In genomic region chrX:19775830-19776498, GRCh38 we compare ENCODE assay signal across 10 cellular contexts.
A peak's percentile ranks its signal among the peaks of the same experiment; 100 is the strongest.
DNase-seq lines count a peak whose midpoint lies in the region; ATAC-seq, FAIRE-seq and TF ChIP-seq lines count a peak whose summit lies in the region.
"Had no signal": no experiment of that assay in that cellular context is flagged by ENCODE, and none has a peak within 500 bp of the region (broad histone marks: within the 10 kb centered on the region; RNA-seq: fewer than 3 reads in every experiment).

No MANE protein-coding gene starts in this region.

- ATAC-seq in T-cell (replicated peaks in 1 of 4): no peak
- no peak for ATAC-seq in HG03520 (IDR thresholded peaks at IDR 0.05; ENCODE audit: unreplicated experiment)

- H3K27me3 Mint-ChIP-seq in CD8-positive, alpha-beta memory T cell: peaks cover 0 to 3% of the 10 kb centered on the region in 2 donors
- no peaks in the 10 kb centered on the region for H3K27me3 Mint-ChIP-seq in T-cell

- TF ChIP-seq CTCF in AG10803 (conservative IDR thresholded peaks at IDR 0.05; ENCODE audit: low read length): no peak

- peaks cover 66% of the 10 kb centered on the region for H3K4me1 ChIP-seq in CD8-positive, alpha-beta memory T cell (ENCODE audit: insufficient read depth, low read length)

- H3K9me3 ChIP-seq in CD8-positive, alpha-beta memory T cell (ENCODE audit: low read length): no peaks in the 10 kb centered on the region

- CTCF ChIA-PET in CD8-positive, alpha-beta memory T cell (lab: Charles Lee): interaction anchor here (0.7 to 1.6 kb wide), 7 partner anchors 9 to 41 kb away, joined by 3 to 5 read pairs (median 4); no protein-coding TSS in a partner anchor
- CTCF ChIA-PET in T-cell (lab: Charles Lee): interaction anchor here (0.5 to 1.2 kb wide), 3 partner anchors 29 to 1378 kb away, joined by 3 to 6 read pairs (median 3); no protein-coding TSS in a partner anchor

- no peaks in the 10 kb centered on the region for H3K36me3 ChIP-seq in CD8-positive, alpha-beta memory T cell (ENCODE audit: insufficient read depth, low read length)

- no peak overlapping the region for H3K4me3 ChIP-seq in AG10803 (ENCODE audit: low read length)
- H3K4me3 ChIP-seq in CD8-positive, alpha-beta memory T cell (ENCODE audit: low read length): no peak overlapping the region

- H3K27ac ChIP-seq in CD8-positive, alpha-beta memory T cell (ENCODE audit: low read depth, low read length): no peak overlapping the region

- no peaks in the 10 kb centered on the region for H3K27me3 ChIP-seq in CD8-positive, alpha-beta memory T cell (ENCODE audit: insufficient read depth, low read length, poor library complexity, severe bottlenecking)

- peaks cover 52 to 74% (median 67%) of the 10 kb centered on the region in 3 donors for H3K4me1 Mint-ChIP-seq in CD8-positive, alpha-beta memory T cell
- peaks cover 50 to 67% (median 61%) of the 10 kb centered on the region in 3 donors for H3K4me1 Mint-ChIP-seq in T-cell

- in situ Hi-C loops in KBM-7 (cut with MboI; ENCODE audit: low pct_unique_long_range_greater_than_20kb, low sequenced_read_pairs): no loop called here

- POLR2A ChIA-PET in CD8-positive, alpha-beta memory T cell (lab: Charles Lee): interaction anchor here (0.6 to 1.1 kb wide), 4 partner anchors 29 to 108 kb away, joined by 3 to 7 read pairs (median 4); no protein-coding TSS in a partner anchor
- POLR2A ChIA-PET in T-cell (lab: Charles Lee): interaction anchor here in 1 of 2 donors (0.6 kb wide), 1 partner anchor 11 kb away, joined by 5 read pairs; no protein-coding TSS in a partner anchor

- peaks cover 0 to 2% (median 0%) of the 10 kb centered on the region in 5 donors for H3K9me3 Mint-ChIP-seq in CD8-positive, alpha-beta memory T cell
- H3K9me3 Mint-ChIP-seq in T-cell: peaks cover 0 to 4% (median 0%) of the 10 kb centered on the region in 3 donors

- peaks cover 3 to 13% (median 3%) of the 10 kb centered on the region in 3 donors for H3K36me3 Mint-ChIP-seq in CD8-positive, alpha-beta memory T cell
- H3K36me3 Mint-ChIP-seq in T-cell: peaks cover 13% of the 10 kb centered on the region

- DNase-seq in AG10803 (ENCODE audit: low read depth) (peak; percentile 22), T-cell (no peak), fibroblast of peridontal ligament (ENCODE audit: extremely low read depth) (peak; percentile 2), KBM-7 (no peak), frontal cortex (ENCODE audit: low spot score in 2 of 2) (no peak), HTR-8/SVneo (ENCODE audit: insufficient read length, low spot score) (no peak)
- no peak for DNase-seq in CD8-positive, alpha-beta memory T cell
- DNase-seq: foreskin fibroblast, H7 had no signal

- peak overlapping the region; percentile 52 to 87 (median 78) for H3K27ac Mint-ChIP-seq in CD8-positive, alpha-beta memory T cell
- peak overlapping the region; percentile 80 to 89 for H3K27ac Mint-ChIP-seq in T-cell

- H3K4me3 Mint-ChIP-seq in CD8-positive, alpha-beta memory T cell: peak overlapping the region in 3 of 7 donors; percentile 10 to 21 (median 19)
- H3K4me3 Mint-ChIP-seq in T-cell: peak overlapping the region in 1 of 3 donors; percentile 15

- FAIRE-seq in frontal cortex (lab: Jason Lieb, UNC) (no peak), HTR-8/SVneo (lab: Jason Lieb, UNC) (no peak)

Comparison
In these comparisons a context has a peak if more than half of its experiments do, and no peak if none do; other contexts are left out.
1. DNase-seq: peak in AG10803 (single experiment) and fibroblast of peridontal ligament (single experiment); none in CD8-positive, alpha-beta memory T cell (0 of 5), T-cell (0 of 34), KBM-7 (single experiment), frontal cortex (0 of 2) and HTR-8/SVneo (single experiment).